Comparison of ENCODE assay signal across 3 cellular contexts in the genomic region with DNA sequence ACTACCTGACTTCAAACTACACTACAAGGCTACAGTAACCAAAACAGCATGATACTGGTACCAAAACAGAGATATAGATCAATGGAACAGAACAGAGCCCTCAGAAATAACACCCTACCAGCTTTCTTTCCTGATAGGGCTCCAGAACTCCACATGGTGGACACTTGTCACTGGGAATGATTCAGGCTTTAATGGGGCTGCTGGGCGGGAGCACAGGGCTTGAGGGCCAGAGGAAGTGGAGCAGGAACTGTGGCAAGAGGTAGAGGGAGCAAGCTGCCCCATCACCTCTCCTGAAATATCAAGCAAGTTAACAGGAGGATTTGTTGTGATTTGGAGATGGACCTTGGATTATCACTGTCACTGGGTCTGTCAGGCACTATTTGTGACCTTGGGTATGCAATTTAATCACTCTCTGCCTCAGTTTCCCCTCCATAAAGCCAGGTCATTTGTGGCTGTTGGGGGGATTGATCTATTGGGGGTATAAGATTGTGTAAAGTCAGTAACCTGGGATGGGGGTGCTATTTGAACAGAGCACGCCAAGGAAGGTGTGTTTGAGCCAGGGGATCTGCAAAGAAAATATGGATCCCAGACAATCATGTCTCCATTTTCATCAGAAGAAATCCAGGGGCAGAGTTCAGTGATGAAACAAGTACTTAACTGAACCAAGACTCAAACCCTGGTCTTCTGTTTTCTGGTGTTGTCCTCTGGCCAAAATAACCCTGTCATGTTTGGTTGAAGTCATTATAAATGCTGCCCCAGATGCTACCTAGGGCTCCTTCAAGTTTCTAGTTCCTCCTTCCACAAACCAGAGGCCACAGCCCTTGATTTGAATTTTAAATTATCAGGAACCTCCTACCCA.
TF ChIP-seq lines count a peak whose summit lies in the region.

No MANE protein-coding gene starts in this region.

TF ChIP-seq in GM12891, 5 proteins besides CTCF, POLR2A, EP300 and RAD21 (continued from another document):
- TF ChIP-seq POU2F2 (IDR thresholded peaks at IDR 0.05; ENCODE audit: low read depth, low read length) (no peak), TAF1 (IDR thresholded peaks at IDR 0.05; ENCODE audit: low read depth, low read length) (no peak)

TF ChIP-seq in IMR-90, 13 proteins besides CTCF, POLR2A, EP300 and RAD21 (continued from another document):
- TF ChIP-seq USF2 (IDR thresholded peaks at IDR 0.05; ENCODE audit: low read depth, low read length) (no peak), NFE2L2 (IDR thresholded peaks at IDR 0.05; ENCODE audit: low read depth, low read length) (no peak), CEBPB (IDR thresholded peaks at IDR 0.05; ENCODE audit: low read depth, low read length) (no peak), RCOR1 (IDR thresholded peaks at IDR 0.05; ENCODE audit: insufficient replicate concordance, low read length) (no peak), FOS (IDR thresholded peaks at IDR 0.05; ENCODE audit: low read depth, low read length) (no peak), RFX5 (IDR thresholded peaks at IDR 0.05; ENCODE audit: low read depth, low read length) (no peak), CHD1 (IDR thresholded peaks at IDR 0.05; ENCODE audit: low read depth, low read length) (no peak), SMC3 (IDR thresholded peaks at IDR 0.05; ENCODE audit: low read depth, low read length) (no peak), MAFK (IDR thresholded peaks at IDR 0.05; ENCODE audit: low read depth, low read length) (no peak), MAZ (IDR thresholded peaks at IDR 0.05; ENCODE audit: borderline replicate concordance, low read depth, low read length) (no peak), BHLHE40 (IDR thresholded peaks at IDR 0.05; ENCODE audit: low read depth, low read length) (no peak)
- TF ChIP-seq, protein P1, sequence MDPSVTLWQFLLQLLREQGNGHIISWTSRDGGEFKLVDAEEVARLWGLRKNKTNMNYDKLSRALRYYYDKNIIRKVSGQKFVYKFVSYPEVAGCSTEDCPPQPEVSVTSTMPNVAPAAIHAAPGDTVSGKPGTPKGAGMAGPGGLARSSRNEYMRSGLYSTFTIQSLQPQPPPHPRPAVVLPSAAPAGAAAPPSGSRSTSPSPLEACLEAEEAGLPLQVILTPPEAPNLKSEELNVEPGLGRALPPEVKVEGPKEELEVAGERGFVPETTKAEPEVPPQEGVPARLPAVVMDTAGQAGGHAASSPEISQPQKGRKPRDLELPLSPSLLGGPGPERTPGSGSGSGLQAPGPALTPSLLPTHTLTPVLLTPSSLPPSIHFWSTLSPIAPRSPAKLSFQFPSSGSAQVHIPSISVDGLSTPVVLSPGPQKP (IDR thresholded peaks at IDR 0.05; ENCODE audit: borderline replicate concordance, low read depth, low read length), result no peak

TF ChIP-seq in SK-N-SH, 30 proteins besides CTCF, POLR2A, EP300 and RAD21 (continued from another document):
- TF ChIP-seq JUND (IDR thresholded peaks at IDR 0.05) (no peak), TAF1 (IDR thresholded peaks at IDR 0.05; ENCODE audit: borderline replicate concordance, low read depth, low read length) (no peak), RFX5 (IDR thresholded peaks at IDR 0.05; ENCODE audit: low read length) (no peak), FOXM1 (IDR thresholded peaks at IDR 0.05; ENCODE audit: low read depth) (no peak), POLR2AphosphoS5 (IDR thresholded peaks at IDR 0.05; ENCODE audit: low read depth, low read length) (no peak), TCF12 (IDR thresholded peaks at IDR 0.05) (no peak), SMC3 (IDR thresholded peaks at IDR 0.05; ENCODE audit: low read depth, low read length) (no peak), SIN3A (IDR thresholded peaks at IDR 0.05; ENCODE audit: borderline replicate concordance, low read depth, low read length) (no peak), FOSL2 (IDR thresholded peaks at IDR 0.05; ENCODE audit: borderline replicate concordance, low read depth) (no peak), NFIC (IDR thresholded peaks at IDR 0.05; ENCODE audit: borderline replicate concordance) (no peak), FOXJ3 (CRISPR knock-in tag; IDR thresholded peaks at IDR 0.05) (no peak)
- TF ChIP-seq, protein P2, sequence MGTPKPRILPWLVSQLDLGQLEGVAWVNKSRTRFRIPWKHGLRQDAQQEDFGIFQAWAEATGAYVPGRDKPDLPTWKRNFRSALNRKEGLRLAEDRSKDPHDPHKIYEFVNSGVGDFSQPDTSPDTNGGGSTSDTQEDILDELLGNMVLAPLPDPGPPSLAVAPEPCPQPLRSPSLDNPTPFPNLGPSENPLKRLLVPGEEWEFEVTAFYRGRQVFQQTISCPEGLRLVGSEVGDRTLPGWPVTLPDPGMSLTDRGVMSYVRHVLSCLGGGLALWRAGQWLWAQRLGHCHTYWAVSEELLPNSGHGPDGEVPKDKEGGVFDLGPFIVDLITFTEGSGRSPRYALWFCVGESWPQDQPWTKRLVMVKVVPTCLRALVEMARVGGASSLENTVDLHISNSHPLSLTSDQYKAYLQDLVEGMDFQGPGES (IDR thresholded peaks at IDR 0.05; ENCODE audit: low read depth, low read length), result no peak
- TF ChIP-seq, protein P3, sequence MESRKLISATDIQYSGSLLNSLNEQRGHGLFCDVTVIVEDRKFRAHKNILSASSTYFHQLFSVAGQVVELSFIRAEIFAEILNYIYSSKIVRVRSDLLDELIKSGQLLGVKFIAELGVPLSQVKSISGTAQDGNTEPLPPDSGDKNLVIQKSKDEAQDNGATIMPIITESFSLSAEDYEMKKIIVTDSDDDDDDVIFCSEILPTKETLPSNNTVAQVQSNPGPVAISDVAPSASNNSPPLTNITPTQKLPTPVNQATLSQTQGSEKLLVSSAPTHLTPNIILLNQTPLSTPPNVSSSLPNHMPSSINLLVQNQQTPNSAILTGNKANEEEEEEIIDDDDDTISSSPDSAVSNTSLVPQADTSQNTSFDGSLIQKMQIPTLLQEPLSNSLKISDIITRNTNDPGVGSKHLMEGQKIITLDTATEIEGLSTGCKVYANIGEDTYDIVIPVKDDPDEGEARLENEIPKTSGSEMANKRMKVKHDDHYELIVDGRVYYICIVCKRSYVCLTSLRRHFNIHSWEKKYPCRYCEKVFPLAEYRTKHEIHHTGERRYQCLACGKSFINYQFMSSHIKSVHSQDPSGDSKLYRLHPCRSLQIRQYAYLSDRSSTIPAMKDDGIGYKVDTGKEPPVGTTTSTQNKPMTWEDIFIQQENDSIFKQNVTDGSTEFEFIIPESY (IDR thresholded peaks at IDR 0.05; ENCODE audit: borderline replicate concordance, low read depth), result no peak
- TF ChIP-seq, protein P4, sequence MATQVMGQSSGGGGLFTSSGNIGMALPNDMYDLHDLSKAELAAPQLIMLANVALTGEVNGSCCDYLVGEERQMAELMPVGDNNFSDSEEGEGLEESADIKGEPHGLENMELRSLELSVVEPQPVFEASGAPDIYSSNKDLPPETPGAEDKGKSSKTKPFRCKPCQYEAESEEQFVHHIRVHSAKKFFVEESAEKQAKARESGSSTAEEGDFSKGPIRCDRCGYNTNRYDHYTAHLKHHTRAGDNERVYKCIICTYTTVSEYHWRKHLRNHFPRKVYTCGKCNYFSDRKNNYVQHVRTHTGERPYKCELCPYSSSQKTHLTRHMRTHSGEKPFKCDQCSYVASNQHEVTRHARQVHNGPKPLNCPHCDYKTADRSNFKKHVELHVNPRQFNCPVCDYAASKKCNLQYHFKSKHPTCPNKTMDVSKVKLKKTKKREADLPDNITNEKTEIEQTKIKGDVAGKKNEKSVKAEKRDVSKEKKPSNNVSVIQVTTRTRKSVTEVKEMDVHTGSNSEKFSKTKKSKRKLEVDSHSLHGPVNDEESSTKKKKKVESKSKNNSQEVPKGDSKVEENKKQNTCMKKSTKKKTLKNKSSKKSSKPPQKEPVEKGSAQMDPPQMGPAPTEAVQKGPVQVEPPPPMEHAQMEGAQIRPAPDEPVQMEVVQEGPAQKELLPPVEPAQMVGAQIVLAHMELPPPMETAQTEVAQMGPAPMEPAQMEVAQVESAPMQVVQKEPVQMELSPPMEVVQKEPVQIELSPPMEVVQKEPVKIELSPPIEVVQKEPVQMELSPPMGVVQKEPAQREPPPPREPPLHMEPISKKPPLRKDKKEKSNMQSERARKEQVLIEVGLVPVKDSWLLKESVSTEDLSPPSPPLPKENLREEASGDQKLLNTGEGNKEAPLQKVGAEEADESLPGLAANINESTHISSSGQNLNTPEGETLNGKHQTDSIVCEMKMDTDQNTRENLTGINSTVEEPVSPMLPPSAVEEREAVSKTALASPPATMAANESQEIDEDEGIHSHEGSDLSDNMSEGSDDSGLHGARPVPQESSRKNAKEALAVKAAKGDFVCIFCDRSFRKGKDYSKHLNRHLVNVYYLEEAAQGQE (IDR thresholded peaks at IDR 0.05; ENCODE audit: low read depth, low read length), result no peak
- TF ChIP-seq, protein P5, sequence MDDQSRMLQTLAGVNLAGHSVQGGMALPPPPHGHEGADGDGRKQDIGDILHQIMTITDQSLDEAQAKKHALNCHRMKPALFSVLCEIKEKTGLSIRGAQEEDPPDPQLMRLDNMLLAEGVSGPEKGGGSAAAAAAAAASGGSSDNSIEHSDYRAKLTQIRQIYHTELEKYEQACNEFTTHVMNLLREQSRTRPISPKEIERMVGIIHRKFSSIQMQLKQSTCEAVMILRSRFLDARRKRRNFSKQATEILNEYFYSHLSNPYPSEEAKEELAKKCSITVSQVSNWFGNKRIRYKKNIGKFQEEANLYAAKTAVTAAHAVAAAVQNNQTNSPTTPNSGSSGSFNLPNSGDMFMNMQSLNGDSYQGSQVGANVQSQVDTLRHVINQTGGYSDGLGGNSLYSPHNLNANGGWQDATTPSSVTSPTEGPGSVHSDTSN (IDR thresholded peaks at IDR 0.05), result no peak
